8 cellular contexts compared by ENCODE assay signal in the genomic region with DNA sequence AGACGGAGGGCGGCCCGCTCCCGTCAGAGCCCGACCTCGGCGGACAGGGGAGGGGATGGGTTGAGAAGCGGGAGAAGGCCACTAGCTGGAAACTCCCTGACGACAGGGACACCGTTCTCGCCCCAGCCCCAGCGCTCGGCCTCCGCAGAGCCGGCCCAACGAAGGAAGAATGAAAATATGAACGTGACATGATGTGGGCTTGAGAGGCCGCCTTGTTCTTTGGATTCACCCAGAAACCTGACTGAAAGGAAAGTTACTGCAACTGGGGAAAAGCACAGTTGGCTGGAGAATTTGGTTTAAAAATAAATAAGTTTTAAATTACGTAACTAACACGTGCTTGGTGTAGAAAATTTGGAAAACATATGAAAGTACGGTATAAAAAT. TPM values are rescaled to one million over a fixed set of nuclear protein-coding genes. Genes with fewer than 3 reads are reported as not detected.
DNase-seq lines count a peak whose midpoint lies in the region; TF ChIP-seq lines count a peak whose summit lies in the region.

No MANE protein-coding gene starts in this region.

- H3K27ac ChIP-seq in OCI-LY7 (ENCODE audit: low read depth, low read length, poor library complexity, severe bottlenecking) (peak overlapping the region; percentile 74), breast epithelium (peak overlapping the region; percentile 96 to 98)

- CTCF ChIA-PET in OCI-LY7 (lab: Charles Lee; ENCODE audit: unreplicated experiment), result interaction anchor here (0.6 to 1.1 kb wide), 3 partner anchors 31 to 155 kb away, joined by 3 to 6 read pairs (median 4); no protein-coding TSS in a partner anchor

- H4K20me1 ChIP-seq in OCI-LY7 (ENCODE audit: insufficient read depth, low read length), result no peaks in the 10 kb centered on the region

- no peaks in the 10 kb centered on the region for H3K9me3 ChIP-seq in OCI-LY7 (ENCODE audit: low read length)
- H3K9me3 ChIP-seq in breast epithelium, result no peaks in the 10 kb centered on the region

- no peaks in the 10 kb centered on the region for H3K9me2 ChIP-seq in OCI-LY7 (ENCODE audit: insufficient read depth, low read length)

- no peak for TF ChIP-seq POLR2A in breast epithelium (IDR thresholded peaks at IDR 0.05)

- no peaks in the 10 kb centered on the region for H3K36me3 ChIP-seq in H7 (replicated peaks; ENCODE audit: control insufficient read depth, insufficient read depth, low read length)
- no peaks in the 10 kb centered on the region for H3K36me3 ChIP-seq in OCI-LY7 (ENCODE audit: insufficient read depth, low read length)
- no peaks in the 10 kb centered on the region for H3K36me3 ChIP-seq in breast epithelium

- H3K4me3 ChIP-seq in H7 (ENCODE audit: insufficient read depth, low read depth, low read length) (peak overlapping the region; percentile 95), OCI-LY7 (ENCODE audit: low read depth, low read length, poor library complexity, severe bottlenecking) (peak overlapping the region; percentile 80), breast epithelium (peak overlapping the region; percentile 58 to 89 (median 72))

- peak overlapping the region; percentile 65; the same call in 1 of the 2 replicates for H2AFZ ChIP-seq in OCI-LY7 (ENCODE audit: low read length)

- peak overlapping the region; percentile 84 for H3K4me2 ChIP-seq in OCI-LY7 (ENCODE audit: low read length)

- BruUV-seq in OCI-LY7 (replicated peaks; lab: Mats Ljungman, UMichigan), result TSS peak; percentile 97

- POLR2A ChIA-PET in OCI-LY7 (lab: Charles Lee), result interaction anchor here (0.9 to 1.5 kb wide), 8 partner anchors 10 to 320 kb away, joined by 3 to 10 read pairs (median 4); no protein-coding TSS in a partner anchor

- H3K79me2 ChIP-seq in OCI-LY7 (ENCODE audit: insufficient read depth, low read depth, low read length), result no peaks in the 10 kb centered on the region

- intact Hi-C loops in OCI-LY7 (cut with micrococcal nuclease; ENCODE audit: unreplicated experiment) (no loop called here), breast epithelium (cut with DNase I; ENCODE audit: low total_unique reads) (no loop called here)

- DNase-seq in GM03348 (ENCODE audit: low spot score), result peak; percentile 78
- DNase-seq in H7, result peak; percentile 97
- DNase-seq in OCI-LY7 (ENCODE audit: low spot score), result peak; percentile 64
- DNase-seq in breast epithelium (ENCODE audit: low spot score in 2 of 2), result peak in 1 of 2 donors; percentile 63
- DNase-seq in islet precursor cell, result peak; percentile 93
- DNase-seq in stimulated activated CD8-positive, alpha-beta memory T cell treated with anti-CD3 and anti-CD28 coated beads, Interleukin-15, amount 100 ng/mL, for 24 hours (ENCODE audit: low read depth), result peak; percentile 32
- DNase-seq in UCSD-AML1 (lab: John Stamatoyannopoulos, UW; ENCODE audit: unreplicated experiment), result no peak
- DNase-seq in DMS79 (lab: John Stamatoyannopoulos, UW), result no peak

- no peak for TF ChIP-seq CTCF in OCI-LY7 (conservative IDR thresholded peaks at IDR 0.05; ENCODE audit: low read length)
- no peak for TF ChIP-seq CTCF in breast epithelium (IDR thresholded peaks at IDR 0.05)

- no peaks in the 10 kb centered on the region; the same call in 1 of the 2 replicates for H3K27me3 ChIP-seq in H7 (ENCODE audit: control insufficient read depth, insufficient read depth, low read length)
- H3K27me3 ChIP-seq in breast epithelium, result no peaks in the 10 kb centered on the region

- H3K4me1 ChIP-seq in OCI-LY7 (ENCODE audit: insufficient read depth, low read length, poor library complexity, severe bottlenecking), result peaks cover 27% of the 10 kb centered on the region
- H3K4me1 ChIP-seq in breast epithelium, result no peaks in the 10 kb centered on the region

RNA-seq across cellular contexts. Expression of gene NPTX1, which starts 21.1 kb away (rescaled TPM):
- 1.6 and 4.2 TPM in 2 replicates for total RNA-seq in H7 (2014; rRNA removed; shearing (Covaris generic))
- total RNA-seq in OCI-LY7 (2014; rRNA removed; shearing (Covaris generic)), result 0.22 TPM in 1 of 2 replicates, not detected in the other
- total RNA-seq in OCI-LY7 (2022) (not detected in 2 replicates), breast epithelium (under 1 TPM; under 0.01 to 0.32 (median 0.29) TPM)

RNA-seq across cellular contexts. Expression of gene ENDOV, which starts 40.4 kb away (rescaled TPM):
- total RNA-seq in H7 (2014; rRNA removed; shearing (Covaris generic)), result 17.1 and 26.0 TPM in 2 replicates
- total RNA-seq in OCI-LY7 (2014; rRNA removed; shearing (Covaris generic)), result 19.2 and 22.4 TPM in 2 replicates
- total RNA-seq in OCI-LY7 (2022) (33.1 and 39.4 TPM in 2 replicates), breast epithelium (10 to 100 TPM; 13.8 to 17.0 (median 16.7) TPM)

Comparison
In these comparisons a context has a peak if more than half of its experiments do, and no peak if none do; other contexts are left out.
1. DNase-seq: peak in GM03348 (single experiment), H7 (single experiment), OCI-LY7 (single experiment), islet precursor cell (single experiment) and stimulated activated CD8-positive, alpha-beta memory T cell treated with anti-CD3 and anti-CD28 coated beads, Interleukin-15, amount 100 ng/mL, for 24 hours (single experiment); none in UCSD-AML1 (single experiment) and DMS79 (single experiment).
2. Peak in every context shown above with its lines, with median percentiles within 50 percentile points of each other: H3K4me3 ChIP-seq.